23 cellular contexts compared by ENCODE assay signal in genomic region chr13:25384747-25385270, GRCh38.
"Had no signal": no experiment of that assay in that cellular context is flagged by ENCODE, and none has a peak within 500 bp of the region (broad histone marks: within the 10 kb centered on the region; RNA-seq: fewer than 3 reads in every experiment).

No MANE protein-coding gene starts in this region.

- H3K4me1 ChIP-seq: body of pancreas, foreskin keratinocyte, left lung, prostate gland, thyroid gland had no signal

- H3K4me3 Mint-ChIP-seq: activated CD4-positive, alpha-beta memory T cell treated with anti-CD3 and anti-CD28 coated beads for 36 hours; activated naive CD8-positive, alpha-beta T cell treated with anti-CD3 and anti-CD28 coated beads, Interleukin-2, amount 50 U/mL, for 24 hours; mesothelial cell of epicardium; naive thymus-derived CD8-positive, alpha-beta T cell; stimulated activated naive CD8-positive, alpha-beta T cell treated with anti-CD3 and anti-CD28 coated beads, Interleukin-15, Interleukin-2, amounts not matched to agents 100 ng/mL and 50 ng/mL, for 24 hours; T-helper 1 cell treated with Interleukin-12 subunit alpha and Interleukin-12 subunit beta and Interleukin-4 antibody, amounts not matched to agents 30 μg/mL and 1 μg/mL, for 36 hours had no signal

- H3K9me3 ChIP-seq: body of pancreas, left lung, prostate gland, thyroid gland had no signal

- H3K27me3 ChIP-seq: body of pancreas, cardiac muscle cell, thyroid gland had no signal

- H3K27ac Mint-ChIP-seq: activated CD4-positive, alpha-beta memory T cell treated with anti-CD3 and anti-CD28 coated beads for 36 hours; activated naive CD8-positive, alpha-beta T cell treated with anti-CD3 and anti-CD28 coated beads, Interleukin-2, amount 50 U/mL, for 24 hours; mesothelial cell of epicardium; stimulated activated naive CD8-positive, alpha-beta T cell treated with anti-CD3 and anti-CD28 coated beads, Interleukin-15, Interleukin-2, amounts not matched to agents 100 ng/mL and 50 ng/mL, for 24 hours; T-helper 1 cell treated with Interleukin-12 subunit alpha and Interleukin-12 subunit beta and Interleukin-4 antibody, amounts not matched to agents 30 μg/mL and 1 μg/mL, for 36 hours had no signal

- H3K9me3 Mint-ChIP-seq: activated CD4-positive, alpha-beta memory T cell treated with anti-CD3 and anti-CD28 coated beads for 36 hours; activated naive CD8-positive, alpha-beta T cell treated with anti-CD3 and anti-CD28 coated beads, Interleukin-2, amount 50 U/mL, for 24 hours; stimulated activated naive CD8-positive, alpha-beta T cell treated with anti-CD3 and anti-CD28 coated beads, Interleukin-15, Interleukin-2, amounts not matched to agents 100 ng/mL and 50 ng/mL, for 24 hours; T-helper 1 cell treated with Interleukin-12 subunit alpha and Interleukin-12 subunit beta and Interleukin-4 antibody, amounts not matched to agents 30 μg/mL and 1 μg/mL, for 36 hours had no signal

- DNase-seq: activated CD4-positive, alpha-beta memory T cell treated with anti-CD3 and anti-CD28 coated beads for 36 hours; activated CD4-positive, alpha-beta T cell treated with anti-CD3 and anti-CD28 coated beads for 4 hours; activated CD4-positive, CD25-positive, alpha-beta regulatory T cell; activated gamma-delta T cell; activated naive CD4-positive, alpha-beta T cell treated with anti-CD3 and anti-CD28 coated beads, Interleukin-2, amount 50 U/mL, for 16 hours; activated naive CD8-positive, alpha-beta T cell treated with anti-CD3 and anti-CD28 coated beads, Interleukin-2, amount 50 U/mL, for 24 hours; activated T-cell treated with anti-CD3 and anti-CD28 coated beads, Interleukin-2, amount 50 U/mL, for 48 hours; body of pancreas; foreskin keratinocyte; kidney glomerular epithelial cell; left lung; naive thymus-derived CD8-positive, alpha-beta T cell; stimulated activated CD4-positive, alpha-beta T cell treated with anti-CD3 and anti-CD28 coated beads, Interleukin-12 subunit alpha, Interleukin-12 subunit beta, amount 100 ng/mL, for 4 hours; substantia nigra; T1000; thyroid gland had no signal

- H3K4me3 ChIP-seq: body of pancreas, cardiac muscle cell, left lung, lung, prostate gland, thyroid gland had no signal

- H3K36me3 ChIP-seq: cardiac muscle cell, left lung, prostate gland, thyroid gland had no signal

- ATAC-seq: activated naive CD8-positive, alpha-beta T cell treated with anti-CD3 and anti-CD28 coated beads, Interleukin-2, amount 50 U/mL, for 24 hours; body of pancreas; foreskin keratinocyte; left lung; naive thymus-derived CD8-positive, alpha-beta T cell had no signal

- H3K27ac ChIP-seq: body of pancreas, cardiac muscle cell, epithelial cell of prostate, foreskin keratinocyte, left lung, prostate gland, thyroid gland had no signal

- H3K36me3 Mint-ChIP-seq: activated CD4-positive, alpha-beta memory T cell treated with anti-CD3 and anti-CD28 coated beads for 36 hours had no signal

- H3K4me1 Mint-ChIP-seq: activated naive CD8-positive, alpha-beta T cell treated with anti-CD3 and anti-CD28 coated beads, Interleukin-2, amount 50 U/mL, for 24 hours; naive thymus-derived CD8-positive, alpha-beta T cell had no signal
